ENCODE assay signal across 10 cellular contexts in genomic region chr6:50264995-50265571, GRCh38.
DNase-seq lines count a peak whose midpoint lies in the region; ATAC-seq and TF ChIP-seq lines count a peak whose summit lies in the region.
"Had no signal": no experiment of that assay in that cellular context is flagged by ENCODE, and none has a peak within 500 bp of the region (broad histone marks: within the 10 kb centered on the region; RNA-seq: fewer than 3 reads in every experiment).

No MANE protein-coding gene starts in this region.

- ATAC-seq in T-helper 17 cell (no peak), HG03280 (IDR thresholded peaks at IDR 0.05; ENCODE audit: unreplicated experiment) (no peak)

- H3K4me3 Mint-ChIP-seq in T-helper 17 cell: no peak overlapping the region

- DNase-seq in COLO668 (lab: John Stamatoyannopoulos, UW; ENCODE audit: unreplicated experiment) (peak; percentile 1), H4 (ENCODE audit: low spot score) (peak; percentile 44), SJCRH30 (peak; percentile 6 to 41), kidney epithelial cell (ENCODE audit: low read depth) (no peak), HAP-1 (ENCODE audit: low spot score in 2 of 2) (no peak), T-helper 17 cell (no peak), NCI-H128 (lab: John Stamatoyannopoulos, UW; ENCODE audit: unreplicated experiment) (no peak)
- DNase-seq: activated CD4-positive, CD25-positive, alpha-beta regulatory T cell treated with anti-CD3 and anti-CD28 coated beads, Interleukin-2, amount 50 U/mL, for 72 hours; midbrain had no signal

- H3K27ac Mint-ChIP-seq in T-helper 17 cell: no peak overlapping the region

- no peak overlapping the region for H3K27ac ChIP-seq in SJCRH30

- H3K36me3 Mint-ChIP-seq in T-helper 17 cell (ENCODE audit: low read depth): no peaks in the 10 kb centered on the region

- H3K4me1 ChIP-seq in SJCRH30: peaks cover 2% of the 10 kb centered on the region; the same call in 1 of the 2 replicates
- H3K4me1 ChIP-seq in HAP-1: peaks cover 8% of the 10 kb centered on the region

- H3K9me3 ChIP-seq in SJCRH30 (replicated peaks): no peaks in the 10 kb centered on the region
- H3K9me3 ChIP-seq in HAP-1: no peaks in the 10 kb centered on the region
- no peaks in the 10 kb centered on the region for H3K9me3 ChIP-seq in T-helper 17 cell (ENCODE audit: control insufficient read depth, low read length, poor library complexity, severe bottlenecking)

- H3K27me3 ChIP-seq in SJCRH30 (no peaks in the 10 kb centered on the region), kidney epithelial cell (ENCODE audit: control insufficient read depth, insufficient read depth, low read length) (no peaks in the 10 kb centered on the region), HAP-1 (ENCODE audit: low read depth) (no peaks in the 10 kb centered on the region)

- in situ Hi-C loops in HAP-1 (cut with MboI; ENCODE audit: low sequenced_read_pairs): no loop called here

- H3K27me3 Mint-ChIP-seq in T-helper 17 cell: no peaks in the 10 kb centered on the region

- H3K36me3 ChIP-seq in SJCRH30 (no peaks in the 10 kb centered on the region), kidney epithelial cell (ENCODE audit: control insufficient read depth, insufficient read depth, low read length) (no peaks in the 10 kb centered on the region), HAP-1 (replicated peaks) (no peaks in the 10 kb centered on the region)

- no peak overlapping the region for H3K4me3 ChIP-seq in SJCRH30
- H3K4me3 ChIP-seq in kidney epithelial cell (ENCODE audit: low read depth, low read length): no peak overlapping the region
- H3K4me3 ChIP-seq in HAP-1: no peak overlapping the region

- H3K4me1 Mint-ChIP-seq in T-helper 17 cell: no peaks in the 10 kb centered on the region

- peak; percentile 54 for TF ChIP-seq CTCF in kidney epithelial cell (IDR thresholded peaks at IDR 0.05; ENCODE audit: insufficient read depth, low read length, poor library complexity, severe bottlenecking)

Comparison
In these comparisons a context has a peak if more than half of its experiments do, and no peak if none do; other contexts are left out.
1. DNase-seq: peak in COLO668 (single experiment), H4 (single experiment) and SJCRH30 (2 of 2); none in kidney epithelial cell (single experiment), HAP-1 (0 of 2), T-helper 17 cell (0 of 3) and NCI-H128 (single experiment).